8 cellular contexts compared by ENCODE assay signal in the genomic region with DNA sequence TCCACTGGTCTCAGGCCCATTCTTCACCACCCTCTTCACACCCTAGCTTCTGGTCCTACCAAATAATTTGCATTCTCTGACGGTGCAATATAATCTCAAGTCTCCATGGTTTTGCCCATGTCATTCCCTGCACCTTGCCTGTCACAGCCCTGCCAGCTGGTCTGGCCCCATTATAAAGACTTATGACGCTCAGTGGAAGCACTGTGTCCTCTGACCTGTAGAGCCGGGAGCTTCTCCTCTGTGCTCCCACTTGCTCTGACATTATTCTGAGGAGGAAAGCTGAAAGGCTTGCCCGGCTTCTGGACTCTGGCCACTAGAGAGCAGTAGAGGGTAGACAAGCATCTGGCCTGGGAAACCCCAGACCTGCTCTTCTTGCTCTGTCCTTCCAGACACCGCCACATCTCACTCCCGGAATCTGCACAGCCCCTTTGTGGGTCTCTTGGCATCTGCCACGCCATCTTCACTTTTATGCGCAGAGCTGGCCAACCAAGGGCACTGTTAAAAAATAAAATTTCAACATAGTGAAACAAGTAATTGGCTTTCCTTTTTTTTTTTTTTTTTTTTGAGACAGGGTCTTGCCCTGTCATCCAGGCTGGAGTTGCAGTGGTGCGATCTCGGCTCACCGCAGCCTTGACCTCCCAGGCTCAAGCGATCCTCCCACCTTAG. TPM values are rescaled to one million over a fixed set of nuclear protein-coding genes. Genes with fewer than 3 reads are reported as not detected.
DNase-seq lines count a peak whose midpoint lies in the region; ATAC-seq, FAIRE-seq and TF ChIP-seq lines count a peak whose summit lies in the region.

No MANE protein-coding gene starts in this region.

- TF ChIP-seq EP300 in gastroesophageal sphincter (IDR thresholded peaks at IDR 0.05) = no peak

- H3K4me3 Mint-ChIP-seq in HFFc6 (no peak overlapping the region), type B pancreatic cell (no peak overlapping the region)

- H3K4me3 ChIP-seq in GM12865 (ENCODE audit: low read depth, low read length) = no peak overlapping the region
- no peak overlapping the region for H3K4me3 ChIP-seq in NB4 (ENCODE audit: low read depth, low read length)
- no peak overlapping the region for H3K4me3 ChIP-seq in gastroesophageal sphincter
- H3K4me3 ChIP-seq in pancreas = no peak overlapping the region

- no peak overlapping the region for H3K27ac Mint-ChIP-seq in HFFc6
- peak overlapping the region; percentile 78 for H3K27ac Mint-ChIP-seq in type B pancreatic cell

- peak; percentile 32 for FAIRE-seq in pancreas (lab: Jason Lieb, UNC)

- H3K36me3 ChIP-seq in gastroesophageal sphincter (no peaks in the 10 kb centered on the region), pancreas (no peaks in the 10 kb centered on the region)

- no peaks in the 10 kb centered on the region for H3K27me3 ChIP-seq in gastroesophageal sphincter
- H3K27me3 ChIP-seq in pancreas = no peaks in the 10 kb centered on the region

- intact Hi-C loops in pancreas (cut with DNase I) = loop anchor here in 1 of 3 donors (10.0 kb wide), 1 partner anchor 148 kb away; a partner anchor contains a TSS

- H3K9me3 Mint-ChIP-seq in HFFc6 (no peaks in the 10 kb centered on the region), type B pancreatic cell (no peaks in the 10 kb centered on the region)

- WGBS in gastroesophageal sphincter (ENCODE audit: low coverage in 1 of 2), 2 donors = 0 to 23% methylated on average over 1 to 9 of the region's 12 CpGs
- whole genome bisulfite sequencing in pancreas, 2 donors = 15 to 22% methylated on average over 12 of the region's 12 CpGs

- ATAC-seq in gastroesophageal sphincter (peak; percentile 89), pancreas (peak; percentile 93 to 99 (median 98))

- TF ChIP-seq CTCF in GM12865 (IDR thresholded peaks at IDR 0.05; ENCODE audit: insufficient read depth, low read depth, low read length, missing control alignments) (peak; percentile 89), HFFc6 (IDR thresholded peaks at IDR 0.05) (peak; percentile 93), NB4 (IDR thresholded peaks at IDR 0.05; ENCODE audit: low read depth, low read length) (peak; percentile 93), gastroesophageal sphincter (IDR thresholded peaks at IDR 0.05) (peak; percentile 86 to 93 (median 88)), pancreas (IDR thresholded peaks at IDR 0.05) (peak; percentile 73 to 89 (median 78)), type B pancreatic cell (conservative IDR thresholded peaks at IDR 0.05) (peak; percentile 94)

- H3K27ac ChIP-seq in gastroesophageal sphincter (no peak overlapping the region), pancreas (no peak overlapping the region)

- peak; percentile 91 for DNase-seq in GM12865 (ENCODE audit: low read depth)
- peak; percentile 79 for DNase-seq in HFFc6
- DNase-seq in NB4 (ENCODE audit: low read depth) = peak; percentile 84
- peak; percentile 93 for DNase-seq in SK-MEL-5 (ENCODE audit: low read depth, low spot score)
- DNase-seq in activated naive CD4-positive, alpha-beta T cell (lab: John Stamatoyannopoulos, UW) = peak; percentile 20 to 51 (median 42)
- peak; percentile 68 to 87 (median 78) for DNase-seq in pancreas
- no peak for DNase-seq in type B pancreatic cell (ENCODE audit: extremely low spot score, unreplicated experiment)

- H3K9me3 ChIP-seq in gastroesophageal sphincter (no peaks in the 10 kb centered on the region), pancreas (no peaks in the 10 kb centered on the region)

- H3K4me1 ChIP-seq in gastroesophageal sphincter (peaks cover 0 to 8% (median 0%) of the 10 kb centered on the region in 3 donors), pancreas (no peaks in the 10 kb centered on the region)

- peaks cover 19% of the 10 kb centered on the region for H3K4me1 Mint-ChIP-seq in HFFc6 (ENCODE audit: low read depth)
- H3K4me1 Mint-ChIP-seq in type B pancreatic cell (ENCODE audit: unreplicated experiment) = peaks cover 5% of the 10 kb centered on the region

- H3K36me3 Mint-ChIP-seq in HFFc6 (ENCODE audit: low read depth) = no peaks in the 10 kb centered on the region
- H3K36me3 Mint-ChIP-seq in type B pancreatic cell = no peaks in the 10 kb centered on the region

- no peak for TF ChIP-seq POLR2A in NB4 (IDR thresholded peaks at IDR 0.05; ENCODE audit: extremely low read depth, insufficient read length)
- no peak for TF ChIP-seq POLR2A in gastroesophageal sphincter (IDR thresholded peaks at IDR 0.05)

- in situ Hi-C loops in SK-MEL-5 (cut with HindIII; ENCODE audit: low pct_unique_long_range_greater_than_20kb, low sequenced_read_pairs) = no loop called here

- H3K27me3 Mint-ChIP-seq in HFFc6 (ENCODE audit: insufficient read depth) (peaks cover 26% of the 10 kb centered on the region), type B pancreatic cell (peaks cover 10% of the 10 kb centered on the region)

RNA-seq across cellular contexts. Expression of gene NENF, which starts 44.4 kb away (rescaled TPM):
- total RNA-seq in HFFc6 (2021; fragmentation: NEBNext Ultra II Directional; extraction: Animal tissue kit (Norgen Biotek cat#: 25700)) = 10 to 100 TPM; 43.7 to 47.7 (median 46.3) TPM
- 102 and 114 TPM in 2 replicates for total RNA-seq in SK-MEL-5 (2014; rRNA removed; shearing (Covaris generic))
- polyA plus RNA-seq in SK-MEL-5 (2015; cell fraction: cytosol; rRNA removed) = 85.4 and 143 TPM in 2 replicates
- polyA plus RNA-seq in SK-MEL-5 (2015; cell fraction: nucleus; rRNA removed) = 7.4 and 21.7 TPM in 2 replicates
- total RNA-seq in gastroesophageal sphincter = 100 to 1,000 TPM in 1 of 4 donors, 10 to 100 TPM in 3; 42.8 to 113 (median 75.7) TPM
- total RNA-seq in pancreas = 10 to 100 TPM; 23.8 to 35.7 (median 33.4) TPM
- 10 to 100 TPM; 93.0 to 97.0 TPM for polyA plus RNA-seq in pancreas
- 48.9 and 53.7 TPM in 2 replicates for total RNA-seq in type B pancreatic cell (ENCODE audit: low replicate concordance)
